ENCODE assay signal across 12 cellular contexts in the genomic region with DNA sequence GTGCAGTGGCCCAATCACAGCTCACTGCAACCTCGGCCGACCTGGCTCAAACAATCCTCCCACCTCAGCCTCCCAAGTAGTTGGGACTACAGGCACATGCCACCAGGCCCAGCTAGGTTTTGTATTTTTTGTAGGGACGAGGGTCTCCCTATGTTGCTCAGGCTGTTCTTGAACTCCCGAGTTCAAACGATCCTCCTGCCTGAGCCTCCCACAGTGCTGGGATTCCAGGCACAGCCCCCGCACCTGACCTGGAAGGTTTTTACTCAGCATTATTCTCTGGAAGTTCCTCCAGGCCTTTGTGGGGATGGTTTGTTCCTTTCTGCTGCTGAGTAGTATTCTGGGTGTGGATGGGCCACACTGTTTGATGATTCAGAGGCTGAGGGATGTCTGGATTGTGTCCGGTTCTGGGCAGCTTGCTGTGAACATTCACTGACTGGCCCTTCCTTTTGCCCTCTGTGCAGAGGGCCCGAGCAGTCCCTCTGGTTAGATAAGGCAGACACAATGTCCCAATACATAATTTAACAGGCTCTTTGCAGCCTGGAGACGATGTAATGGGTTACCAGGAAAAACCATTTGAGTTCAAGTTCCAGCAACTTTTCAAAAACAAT. TPM values are rescaled to one million over a fixed set of nuclear protein-coding genes. Genes with fewer than 3 reads are reported as not detected.
A peak's percentile ranks its signal among the peaks of the same experiment; 100 is the strongest.
DNase-seq lines count a peak whose midpoint lies in the region; ATAC-seq and TF ChIP-seq lines count a peak whose summit lies in the region.
"Had no signal": no experiment of that assay in that cellular context is flagged by ENCODE, and none has a peak within 500 bp of the region (broad histone marks: within the 10 kb centered on the region; RNA-seq: fewer than 3 reads in every experiment).

No MANE protein-coding gene starts in this region.

- peaks cover 3% of the 10 kb centered on the region for H3K36me3 Mint-ChIP-seq in activated CD8-positive, alpha-beta memory T cell treated with anti-CD3 and anti-CD28 coated beads, Interleukin-2, amount 10 ng/mL, durations not matched to agents 7 days and 5 days

- H3K27me3 ChIP-seq in esophagus muscularis mucosa (peaks cover 0 to 7% (median 0%) of the 10 kb centered on the region in 4 donors), muscle layer of colon (ENCODE audit: control insufficient read depth in 1 of 2, insufficient read depth in 2 of 2, low read length in 2 of 2) (no peaks in the 10 kb centered on the region), aorta (ENCODE audit: control insufficient read depth in 1 of 2, insufficient read depth in 2 of 2, low read length in 1 of 2) (no peaks in the 10 kb centered on the region), A673 (replicated peaks; ENCODE audit: insufficient read depth, low read depth, low read length, poor library complexity) (no peaks in the 10 kb centered on the region)
- H3K27me3 ChIP-seq: adrenal gland had no signal

- DNase-seq in Right ventricle myocardium inferior (ENCODE audit: missing footprints): no peak
- DNase-seq in cardiac septum (ENCODE audit: low spot score): no peak
- no peak for DNase-seq in esophagus muscularis mucosa (ENCODE audit: extremely low spot score)
- peak in 1 of 2 donors; percentile 72 for DNase-seq in aorta
- DNase-seq in A673 (ENCODE audit: low spot score): no peak
- no peak for DNase-seq in central memory CD4-positive, alpha-beta T cell
- DNase-seq in activated CD8-positive, alpha-beta memory T cell treated with anti-CD3 and anti-CD28 coated beads, Interleukin-2, amount 10 ng/mL, durations not matched to agents 7 days and 5 days: no peak
- DNase-seq: NCI-H1436 treated with DMSO at 0.1 percent for 48 hours had no signal

- H3K4me3 ChIP-seq in esophagus muscularis mucosa: no peak overlapping the region
- H3K4me3 ChIP-seq in muscle layer of colon (ENCODE audit: low read depth in 1 of 2, low read length in 2 of 2): no peak overlapping the region
- H3K4me3 ChIP-seq in aorta (ENCODE audit: low read length in 2 of 2): no peak overlapping the region
- H3K4me3 ChIP-seq in A673 (ENCODE audit: low read depth, low read length, poor library complexity, severe bottlenecking): no peak overlapping the region
- H3K4me3 ChIP-seq: adrenal gland had no signal

- H3K36me3 ChIP-seq in esophagus muscularis mucosa: no peaks in the 10 kb centered on the region
- no peaks in the 10 kb centered on the region for H3K36me3 ChIP-seq in muscle layer of colon (ENCODE audit: insufficient read depth, low read length)
- H3K36me3 ChIP-seq in aorta (ENCODE audit: control insufficient read depth in 1 of 2, insufficient read depth in 2 of 2, low read length in 1 of 2): no peaks in the 10 kb centered on the region
- H3K36me3 ChIP-seq in A673 (ENCODE audit: insufficient read depth, low read length, poor library complexity, severe bottlenecking): no peaks in the 10 kb centered on the region
- H3K36me3 ChIP-seq: adrenal gland had no signal

- CTCF ChIA-PET in A673 (lab: Charles Lee): no interaction called here
- CTCF ChIA-PET in activated CD8-positive, alpha-beta memory T cell treated with anti-CD3 and anti-CD28 coated beads, Interleukin-2, amount 10 ng/mL, durations not matched to agents 7 days and 5 days (lab: Charles Lee): no interaction called here

- H3K4me1 ChIP-seq in esophagus muscularis mucosa (peaks cover 3 to 17% (median 10%) of the 10 kb centered on the region in 4 donors), muscle layer of colon (ENCODE audit: insufficient read depth, low read length) (peaks cover 12% of the 10 kb centered on the region), aorta (ENCODE audit: control insufficient read depth in 1 of 2, insufficient read depth in 2 of 2, low read length in 2 of 2) (no peaks in the 10 kb centered on the region), A673 (ENCODE audit: insufficient read depth, low read length, poor library complexity, severe bottlenecking) (no peaks in the 10 kb centered on the region)

- no peak overlapping the region for H3K9ac ChIP-seq in muscle layer of colon (ENCODE audit: low read length)

- 78% methylated on average over 9 of the region's 9 CpGs for WGBS in esophagus muscularis mucosa
- WGBS in aorta, 2 donors: 48 to 53% methylated on average over 9 of the region's 9 CpGs

- no peaks in the 10 kb centered on the region for H3K9me3 ChIP-seq in esophagus muscularis mucosa
- no peaks in the 10 kb centered on the region for H3K9me3 ChIP-seq in muscle layer of colon (ENCODE audit: low read length)
- H3K9me3 ChIP-seq in aorta (ENCODE audit: control insufficient read depth, low read length): no peaks in the 10 kb centered on the region
- no peaks in the 10 kb centered on the region for H3K9me3 ChIP-seq in A673 (ENCODE audit: low read depth, low read length, poor library complexity, severe bottlenecking)
- H3K9me3 ChIP-seq: adrenal gland had no signal

- no TSS peak for BruUV-seq in A673 (replicated peaks; lab: Mats Ljungman, UMichigan)

- TF ChIP-seq CTCF in esophagus muscularis mucosa (IDR thresholded peaks at IDR 0.05) (no peak), A673 (conservative IDR thresholded peaks at IDR 0.05; ENCODE audit: low read depth, low read length) (no peak)

- no peaks in the 10 kb centered on the region for H3K27me3 Mint-ChIP-seq in activated CD8-positive, alpha-beta memory T cell treated with anti-CD3 and anti-CD28 coated beads, Interleukin-2, amount 10 ng/mL, durations not matched to agents 7 days and 5 days
- H3K27me3 Mint-ChIP-seq: memory B cell had no signal

- TF ChIP-seq POLR2A in esophagus muscularis mucosa (IDR thresholded peaks at IDR 0.05; ENCODE audit: low read depth): no peak

- H3K4me3 Mint-ChIP-seq in activated CD8-positive, alpha-beta memory T cell treated with anti-CD3 and anti-CD28 coated beads, Interleukin-2, amount 10 ng/mL, durations not matched to agents 7 days and 5 days: no peak overlapping the region
- H3K4me3 Mint-ChIP-seq: memory B cell had no signal

- peak overlapping the region in 3 of 4 donors; percentile 45 to 57 (median 52) for H3K27ac ChIP-seq in esophagus muscularis mucosa (replicated peaks in 1 of 4)
- peak overlapping the region; percentile 31 for H3K27ac ChIP-seq in muscle layer of colon (ENCODE audit: low read depth, low read length)
- H3K27ac ChIP-seq in aorta (ENCODE audit: low read depth in 1 of 2, low read length in 2 of 2): peak overlapping the region in 1 of 2 donors; percentile 77
- no peak overlapping the region for H3K27ac ChIP-seq in A673 (ENCODE audit: low read depth, low read length, poor library complexity, severe bottlenecking)
- H3K27ac ChIP-seq: 22Rv1 had no signal

- intact Hi-C loops in Right ventricle myocardium inferior (cut with DNase I): no loop called here
- intact Hi-C loops in cardiac septum (cut with DNase I): no loop called here
- intact Hi-C loops in esophagus muscularis mucosa (cut with DNase I): no loop called here
- intact Hi-C loops in aorta (cut with DNase I): no loop called here
- intact Hi-C loops in A673 (cut with micrococcal nuclease; ENCODE audit: unreplicated experiment): no loop called here

- H3K27ac Mint-ChIP-seq in activated CD8-positive, alpha-beta memory T cell treated with anti-CD3 and anti-CD28 coated beads, Interleukin-2, amount 10 ng/mL, durations not matched to agents 7 days and 5 days: no peak overlapping the region
- H3K27ac Mint-ChIP-seq: memory B cell had no signal

- POLR2A ChIA-PET in A673 (lab: Charles Lee; ENCODE audit: low non-redundant PET): no interaction called here

- no peaks in the 10 kb centered on the region for H3K9me3 Mint-ChIP-seq in activated CD8-positive, alpha-beta memory T cell treated with anti-CD3 and anti-CD28 coated beads, Interleukin-2, amount 10 ng/mL, durations not matched to agents 7 days and 5 days (ENCODE audit: low read depth)
- H3K9me3 Mint-ChIP-seq: memory B cell had no signal

- peaks cover 10% of the 10 kb centered on the region for H3K4me1 Mint-ChIP-seq in activated CD8-positive, alpha-beta memory T cell treated with anti-CD3 and anti-CD28 coated beads, Interleukin-2, amount 10 ng/mL, durations not matched to agents 7 days and 5 days
- H3K4me1 Mint-ChIP-seq: memory B cell had no signal

- TF ChIP-seq EP300 in esophagus muscularis mucosa (IDR thresholded peaks at IDR 0.05): no peak

- ATAC-seq in Right ventricle myocardium inferior (peak; percentile 89), aorta (ENCODE audit: low FRiP score) (peak; percentile 78)
- no peak for ATAC-seq in activated CD8-positive, alpha-beta memory T cell treated with anti-CD3 and anti-CD28 coated beads, Interleukin-2, amount 10 ng/mL, durations not matched to agents 7 days and 5 days

RNA-seq across cellular contexts. Expression of a gene that starts 6.0 kb away (rescaled TPM):
- total RNA-seq in Right ventricle myocardium inferior (20.3 TPM), cardiac septum (22.2 TPM), esophagus muscularis mucosa (10 to 100 TPM; 14.5 to 35.2 (median 20.5) TPM), aorta (10 to 100 TPM; 30.3 to 41.5 TPM), A673 (2021) (46.6 and 51.4 TPM in 2 replicates)
- polyA plus RNA-seq in aorta: 10 to 100 TPM in 1 of 2 donors, 1 to 10 TPM in 1; 3.5 to 10.6 TPM
- total RNA-seq in activated CD8-positive, alpha-beta memory T cell treated with anti-CD3 and anti-CD28 coated beads, Interleukin-2, amount 10 ng/mL, durations not matched to agents 7 days and 5 days: 10 to 100 TPM; 71.5 to 71.7 TPM
